ENCODE assay signal across 9 cellular contexts in the genomic region with DNA sequence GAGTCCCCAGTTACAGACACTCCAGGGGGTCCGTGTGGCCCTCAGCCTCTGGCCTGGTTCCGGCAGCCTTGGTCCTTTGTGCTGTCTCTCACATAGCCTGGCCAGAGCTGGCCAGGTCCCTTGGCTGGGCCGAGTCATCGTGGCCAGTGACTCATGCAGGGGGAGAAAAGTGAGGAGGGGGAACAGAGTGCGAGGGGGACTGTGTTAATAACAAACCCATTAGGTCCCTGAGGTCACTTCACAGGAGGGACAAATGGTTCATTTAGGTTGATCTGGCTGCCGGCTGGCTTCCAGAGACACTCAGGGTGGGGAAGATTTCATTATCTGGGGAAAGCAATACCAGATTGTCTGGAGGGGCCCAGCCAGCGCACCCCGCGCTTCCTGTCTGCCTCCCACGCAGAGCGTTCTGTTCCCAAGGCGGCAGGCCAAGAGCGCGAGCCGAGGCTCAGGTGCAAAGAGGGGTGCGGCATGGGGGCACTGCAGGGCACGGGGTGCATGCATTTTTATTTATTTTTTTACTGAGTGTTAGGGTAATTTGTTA.
DNase-seq lines count a peak whose midpoint lies in the region; ATAC-seq and TF ChIP-seq lines count a peak whose summit lies in the region.
"Had no signal": no experiment of that assay in that cellular context is flagged by ENCODE, and none has a peak within 500 bp of the region (broad histone marks: within the 10 kb centered on the region; RNA-seq: fewer than 3 reads in every experiment).

No MANE protein-coding gene starts in this region.

- dilution Hi-C loops in mammary epithelial cell (cut with HindIII; ENCODE audit: low sequenced_read_pairs), result no loop called here

- TF ChIP-seq CTCF in mammary epithelial cell (conservative IDR thresholded peaks at IDR 0.05 in 1 of 2, IDR thresholded peaks at IDR 0.05 in 1 of 2; ENCODE audit: extremely low read depth in 1 of 2, insufficient read depth in 1 of 2, low read depth in 1 of 2, low read length in 2 of 2) (no peak), mesothelial cell of epicardium (IDR thresholded peaks at IDR 0.05; ENCODE audit: unreplicated experiment) (no peak), CD14-positive monocyte (IDR thresholded peaks at IDR 0.05) (no peak)

- peak overlapping the region; percentile 23 for H3K9ac ChIP-seq in mammary epithelial cell (ENCODE audit: insufficient read depth, low read length)

- H3K4me3 Mint-ChIP-seq in mesothelial cell of epicardium (no peak overlapping the region), CD14-positive monocyte (no peak overlapping the region)
- H3K4me3 Mint-ChIP-seq: natural killer cell treated with Interleukin-12 subunit alpha and Interleukin-12 subunit beta and Interleukin-15 and Interleukin-18, amount 100 ng/mL, for 72 hours had no signal

- BruUV-seq in mammary epithelial cell (replicated peaks; lab: Mats Ljungman, UMichigan), result no TSS peak

- H3K4me1 ChIP-seq in mammary epithelial cell (ENCODE audit: insufficient read depth, low read length), result peaks cover 54% of the 10 kb centered on the region

- H3K27me3 ChIP-seq in mammary epithelial cell (ENCODE audit: insufficient read depth, low read length), result no peaks in the 10 kb centered on the region

- ATAC-seq in GM21786 (IDR thresholded peaks at IDR 0.05; ENCODE audit: unreplicated experiment), result no peak
- ATAC-seq: natural killer cell treated with Interleukin-12 subunit alpha and Interleukin-12 subunit beta and Interleukin-15 and Interleukin-18, amount 100 ng/mL, for 72 hours had no signal

- in situ Hi-C loops in mammary epithelial cell (cut with MboI; ENCODE audit: low sequenced_read_pairs in 2 of 2), result no loop called here

- CTCF ChIA-PET in mammary epithelial cell (lab: Charles Lee; ENCODE audit: low non-redundant PET), result no interaction called here

- WGBS in mammary epithelial cell (ENCODE audit: low coverage, missing lambda C conversion rate), result 9% methylated on average over 16 of the region's 17 CpGs

- H3K79me2 ChIP-seq in mammary epithelial cell (ENCODE audit: insufficient read depth, low read length), result peaks cover 94% of the 10 kb centered on the region

- no peak overlapping the region for H2AFZ ChIP-seq in mammary epithelial cell (ENCODE audit: low read depth, low read length)

- H3K4me3 ChIP-seq in mammary epithelial cell (replicated peaks in 1 of 3; ENCODE audit: insufficient read depth in 1 of 3, low read depth in 2 of 3, low read length in 3 of 3), result no peak overlapping the region

- peaks cover 8% of the 10 kb centered on the region for H4K20me1 ChIP-seq in mammary epithelial cell (ENCODE audit: insufficient read depth, low read length)

- peak overlapping the region; percentile 26 for H3K27ac ChIP-seq in mammary epithelial cell (ENCODE audit: insufficient read depth, low read depth, low read length)

- H3K27me3 Mint-ChIP-seq in mesothelial cell of epicardium (ENCODE audit: low read depth), result no peaks in the 10 kb centered on the region
- peaks cover 10 to 16% (median 11%) of the 10 kb centered on the region in 3 donors for H3K27me3 Mint-ChIP-seq in CD14-positive monocyte (ENCODE audit: low read depth in 3 of 3)

- peak overlapping the region; percentile 57 for H3K4me2 ChIP-seq in mammary epithelial cell (ENCODE audit: insufficient read depth, low read depth, low read length)

- peak; percentile 66 for DNase-seq in stimulated activated CD4-positive, alpha-beta T cell treated with anti-CD3 and anti-CD28 coated beads, Interleukin-15, amount 100 ng/mL, for 24 hours
- DNase-seq in stimulated activated CD4-positive, alpha-beta T cell treated with anti-CD3 and anti-CD28 coated beads, Interleukin-1b, Interleukin-23, amount 100 ng/mL, for 48 hours, result no peak
- DNase-seq in mammary epithelial cell, result no peak
- DNase-seq in mesothelial cell of epicardium (ENCODE audit: low spot score in 2 of 2, unreplicated experiment in 2 of 2), result no peak
- no peak for DNase-seq in CD14-positive monocyte (ENCODE audit: low spot score)
- no peak for DNase-seq in occipital lobe (lab: John Stamatoyannopoulos, UW)
- no peak for DNase-seq in NCI-H187 (lab: John Stamatoyannopoulos, UW)

- H3K36me3 ChIP-seq in mammary epithelial cell (ENCODE audit: insufficient read depth, low read length), result peaks cover 9% of the 10 kb centered on the region

- H3K9me3 Mint-ChIP-seq in mesothelial cell of epicardium (no peaks in the 10 kb centered on the region), CD14-positive monocyte (peaks cover 0 to 2% (median 0%) of the 10 kb centered on the region in 7 donors)
- H3K9me3 Mint-ChIP-seq: natural killer cell treated with Interleukin-12 subunit alpha and Interleukin-12 subunit beta and Interleukin-15 and Interleukin-18, amount 100 ng/mL, for 72 hours had no signal

- H3K4me1 Mint-ChIP-seq in mesothelial cell of epicardium (peaks cover 18% of the 10 kb centered on the region), CD14-positive monocyte (peaks cover 40% of the 10 kb centered on the region)

- no peaks in the 10 kb centered on the region for H3K36me3 Mint-ChIP-seq in mesothelial cell of epicardium
- peaks cover 2 to 15% of the 10 kb centered on the region in 2 donors for H3K36me3 Mint-ChIP-seq in CD14-positive monocyte
- H3K36me3 Mint-ChIP-seq: natural killer cell treated with Interleukin-12 subunit alpha and Interleukin-12 subunit beta and Interleukin-15 and Interleukin-18, amount 100 ng/mL, for 72 hours had no signal

- H3K27ac Mint-ChIP-seq in mesothelial cell of epicardium (peak overlapping the region; percentile 59), CD14-positive monocyte (peak overlapping the region in 1 of 7 donors; percentile 40)
- H3K27ac Mint-ChIP-seq: natural killer cell treated with Interleukin-12 subunit alpha and Interleukin-12 subunit beta and Interleukin-15 and Interleukin-18, amount 100 ng/mL, for 72 hours had no signal

- intact Hi-C loops in mammary epithelial cell (cut with micrococcal nuclease), result no loop called here
- intact Hi-C loops in CD14-positive monocyte (cut with micrococcal nuclease), result no loop called here

- H3K9me3 ChIP-seq in mammary epithelial cell (replicated peaks; ENCODE audit: insufficient read depth, low read length), result no peaks in the 10 kb centered on the region
